In genomic region chr15:65762914-65763787, GRCh38 we compare ENCODE assay signal across 20 cellular contexts. TPM values are rescaled to one million over a fixed set of nuclear protein-coding genes. Genes with fewer than 3 reads are reported as not detected.
DNase-seq lines count a peak whose midpoint lies in the region; ATAC-seq and TF ChIP-seq lines count a peak whose summit lies in the region.
"Had no signal": no experiment of that assay in that cellular context is flagged by ENCODE, and none has a peak within 500 bp of the region (broad histone marks: within the 10 kb centered on the region; RNA-seq: fewer than 3 reads in every experiment).

No MANE protein-coding gene starts in this region.

- TF ChIP-seq CTCF in HEK293 (tag by site-specific recombination; IDR thresholded peaks at IDR 0.05) (no peak), progenitor cell of endocrine pancreas (IDR thresholded peaks at IDR 0.05; ENCODE audit: unreplicated experiment) (no peak)

- H3K4me3 ChIP-seq in HEK293 (ENCODE audit: low read depth, low read length) = no peak overlapping the region
- no peak overlapping the region for H3K4me3 ChIP-seq in neuronal stem cell (ENCODE audit: low read length in 2 of 2)
- H3K4me3 ChIP-seq: right lobe of liver had no signal

- WGBS in neuronal stem cell (ENCODE audit: extremely low coverage in 2 of 2, insufficient read length in 2 of 2, insufficient replicate concordance in 1 of 2), 2 donors = no CpG with 5 or more reads among the region's 5 CpGs

- no peak overlapping the region for H2BK120ac ChIP-seq in neuronal stem cell (ENCODE audit: low read depth, low read length)

- H2BK12ac ChIP-seq in neuronal stem cell (ENCODE audit: low read length) = no peak overlapping the region

- H2AFZ ChIP-seq in neuronal stem cell (ENCODE audit: low read length) = no peak overlapping the region

- H3K4ac ChIP-seq in neuronal stem cell (ENCODE audit: low read length) = no peak overlapping the region

- no peak for DNase-seq in activated CD4-positive, alpha-beta memory T cell treated with anti-CD3 and anti-CD28 coated beads, Interleukin-2, amount 10 ng/mL, durations not matched to agents 7 days and 5 days
- no peak for DNase-seq in activated CD4-positive, alpha-beta memory T cell treated with anti-CD3 and anti-CD28 coated beads for 36 hours
- DNase-seq in activated naive CD8-positive, alpha-beta T cell treated with anti-CD3 and anti-CD28 coated beads, Interleukin-2, amount 50 U/mL, for 24 hours = no peak
- no peak for DNase-seq in progenitor cell of endocrine pancreas (ENCODE audit: low spot score, unreplicated experiment)
- no peak for DNase-seq in neuronal stem cell (ENCODE audit: low spot score)
- no peak for DNase-seq in NOMO-1 treated with DMSO at 0.1 percent for 48 hours (lab: John Stamatoyannopoulos, UW; ENCODE audit: unreplicated experiment)
- DNase-seq: activated T-cell treated with anti-CD3 and anti-CD28 coated beads for 4 hours; DND-41; left colon; MM.1S; NCI-H2029 treated with DMSO at 0.1 percent for 48 hours; NCI-H524; occipital lobe; right lobe of liver; stimulated activated naive CD8-positive, alpha-beta T cell treated with anti-CD3 and anti-CD28 coated beads, Interleukin-15, amount 100 ng/mL, for 72 hours had no signal

- no peak overlapping the region for H3K14ac ChIP-seq in neuronal stem cell (ENCODE audit: low read length)

- POLR2A ChIA-PET in activated CD4-positive, alpha-beta memory T cell treated with anti-CD3 and anti-CD28 coated beads, Interleukin-2, amount 10 ng/mL, durations not matched to agents 7 days and 5 days (lab: Charles Lee) = interaction anchor here (0.7 to 2.3 kb wide), 4 partner anchors 15 to 28 kb away, joined by 3 to 7 read pairs (median 3); partner anchors contain the start of gene DENND4A
- POLR2A ChIA-PET in activated CD4-positive, alpha-beta memory T cell treated with anti-CD3 and anti-CD28 coated beads for 36 hours (lab: Charles Lee) = interaction anchor here (1.2 kb wide), 1 partner anchor 28 kb away, joined by 3 read pairs; no protein-coding TSS in a partner anchor
- POLR2A ChIA-PET in HEK293 (lab: Yijun Ruan, JAX) = no interaction called here

- H3K27ac ChIP-seq in HEK293 (ENCODE audit: extremely low read depth, low read depth, low read length) (no peak overlapping the region), neuronal stem cell (replicated peaks; ENCODE audit: low read length) (no peak overlapping the region)
- H3K27ac ChIP-seq: right lobe of liver had no signal

- H3K4me2 ChIP-seq in neuronal stem cell (ENCODE audit: insufficient read depth, low read length, poor library complexity, severe bottlenecking) = no peak overlapping the region

- no peak overlapping the region for H4K91ac ChIP-seq in neuronal stem cell (ENCODE audit: low read depth, low read length, poor library complexity)

- H3K27ac Mint-ChIP-seq in activated CD4-positive, alpha-beta memory T cell treated with anti-CD3 and anti-CD28 coated beads, Interleukin-2, amount 10 ng/mL, durations not matched to agents 7 days and 5 days = peak overlapping the region; percentile 2
- H3K27ac Mint-ChIP-seq in activated CD4-positive, alpha-beta memory T cell treated with anti-CD3 and anti-CD28 coated beads for 36 hours = no peak overlapping the region
- H3K27ac Mint-ChIP-seq in activated naive CD8-positive, alpha-beta T cell treated with anti-CD3 and anti-CD28 coated beads, Interleukin-2, amount 50 U/mL, for 24 hours = peak overlapping the region; percentile 8
- H3K27ac Mint-ChIP-seq in progenitor cell of endocrine pancreas = peak overlapping the region; percentile 7
- H3K27ac Mint-ChIP-seq: type B pancreatic cell had no signal

- no peak overlapping the region for H4K8ac ChIP-seq in neuronal stem cell (ENCODE audit: low read depth, low read length)

- no peaks in the 10 kb centered on the region for H3K27me3 Mint-ChIP-seq in activated CD4-positive, alpha-beta memory T cell treated with anti-CD3 and anti-CD28 coated beads, Interleukin-2, amount 10 ng/mL, durations not matched to agents 7 days and 5 days
- no peaks in the 10 kb centered on the region for H3K27me3 Mint-ChIP-seq in activated CD4-positive, alpha-beta memory T cell treated with anti-CD3 and anti-CD28 coated beads for 36 hours
- no peaks in the 10 kb centered on the region for H3K27me3 Mint-ChIP-seq in activated naive CD8-positive, alpha-beta T cell treated with anti-CD3 and anti-CD28 coated beads, Interleukin-2, amount 50 U/mL, for 24 hours
- no peaks in the 10 kb centered on the region for H3K27me3 Mint-ChIP-seq in progenitor cell of endocrine pancreas
- H3K27me3 Mint-ChIP-seq: stimulated activated naive CD8-positive, alpha-beta T cell treated with anti-CD3 and anti-CD28 coated beads, Interleukin-15, amount 100 ng/mL, for 72 hours; type B pancreatic cell had no signal

- no peak overlapping the region for H3K23ac ChIP-seq in neuronal stem cell (ENCODE audit: low read depth, low read length, poor library complexity)

- no peak overlapping the region for H2AK5ac ChIP-seq in neuronal stem cell (ENCODE audit: low read depth, low read length)

- intact Hi-C loops in activated CD4-positive, alpha-beta memory T cell treated with anti-CD3 and anti-CD28 coated beads for 36 hours (cut with micrococcal nuclease) = loop anchor here (5.0 kb wide), 1 partner anchor 51 kb away; no protein-coding TSS in a partner anchor

- H2BK5ac ChIP-seq in neuronal stem cell (ENCODE audit: low read length) = no peak overlapping the region

- H3K4me1 Mint-ChIP-seq in activated CD4-positive, alpha-beta memory T cell treated with anti-CD3 and anti-CD28 coated beads, Interleukin-2, amount 10 ng/mL, durations not matched to agents 7 days and 5 days = peaks cover 52% of the 10 kb centered on the region
- peaks cover 51% of the 10 kb centered on the region for H3K4me1 Mint-ChIP-seq in activated CD4-positive, alpha-beta memory T cell treated with anti-CD3 and anti-CD28 coated beads for 36 hours (ENCODE audit: low read depth)
- peaks cover 53% of the 10 kb centered on the region for H3K4me1 Mint-ChIP-seq in activated naive CD8-positive, alpha-beta T cell treated with anti-CD3 and anti-CD28 coated beads, Interleukin-2, amount 50 U/mL, for 24 hours
- H3K4me1 Mint-ChIP-seq in progenitor cell of endocrine pancreas (ENCODE audit: low read depth) = peaks cover 9% of the 10 kb centered on the region

- H3K27me3 ChIP-seq in neuronal stem cell (ENCODE audit: control insufficient read depth in 3 of 3, insufficient read depth in 3 of 3, low read depth in 1 of 3, low read length in 3 of 3) = no peaks in the 10 kb centered on the region
- H3K27me3 ChIP-seq: right lobe of liver had no signal

- peaks cover 31% of the 10 kb centered on the region for H3K36me3 Mint-ChIP-seq in activated CD4-positive, alpha-beta memory T cell treated with anti-CD3 and anti-CD28 coated beads, Interleukin-2, amount 10 ng/mL, durations not matched to agents 7 days and 5 days (ENCODE audit: low read depth)
- H3K36me3 Mint-ChIP-seq in activated CD4-positive, alpha-beta memory T cell treated with anti-CD3 and anti-CD28 coated beads for 36 hours = peaks cover 4% of the 10 kb centered on the region
- H3K36me3 Mint-ChIP-seq in activated naive CD8-positive, alpha-beta T cell treated with anti-CD3 and anti-CD28 coated beads, Interleukin-2, amount 50 U/mL, for 24 hours (ENCODE audit: low read depth) = peaks cover 33% of the 10 kb centered on the region
- no peaks in the 10 kb centered on the region for H3K36me3 Mint-ChIP-seq in progenitor cell of endocrine pancreas (ENCODE audit: insufficient read depth)
- H3K36me3 Mint-ChIP-seq: type B pancreatic cell had no signal

- no peak overlapping the region for H3K4me3 Mint-ChIP-seq in activated CD4-positive, alpha-beta memory T cell treated with anti-CD3 and anti-CD28 coated beads, Interleukin-2, amount 10 ng/mL, durations not matched to agents 7 days and 5 days
- no peak overlapping the region for H3K4me3 Mint-ChIP-seq in activated CD4-positive, alpha-beta memory T cell treated with anti-CD3 and anti-CD28 coated beads for 36 hours
- H3K4me3 Mint-ChIP-seq in activated naive CD8-positive, alpha-beta T cell treated with anti-CD3 and anti-CD28 coated beads, Interleukin-2, amount 50 U/mL, for 24 hours = no peak overlapping the region
- H3K4me3 Mint-ChIP-seq in progenitor cell of endocrine pancreas (ENCODE audit: low read depth) = no peak overlapping the region
- H3K4me3 Mint-ChIP-seq: type B pancreatic cell had no signal

- peak; percentile 35 for ATAC-seq in activated naive CD8-positive, alpha-beta T cell treated with anti-CD3 and anti-CD28 coated beads, Interleukin-2, amount 50 U/mL, for 24 hours
- no peak for ATAC-seq in HG02763 (IDR thresholded peaks at IDR 0.05; ENCODE audit: unreplicated experiment)
- ATAC-seq: HepG2; left colon; right lobe of liver; Right ventricle myocardium inferior; stimulated activated naive CD8-positive, alpha-beta T cell treated with anti-CD3 and anti-CD28 coated beads, Interleukin-15, amount 100 ng/mL, for 72 hours had no signal

- no peak overlapping the region for H3K18ac ChIP-seq in neuronal stem cell (ENCODE audit: low read length)

- no peak overlapping the region for H3K9ac ChIP-seq in neuronal stem cell (ENCODE audit: low read depth, low read length, poor library complexity)

- H3K9me3 Mint-ChIP-seq in activated CD4-positive, alpha-beta memory T cell treated with anti-CD3 and anti-CD28 coated beads, Interleukin-2, amount 10 ng/mL, durations not matched to agents 7 days and 5 days = peaks cover 3% of the 10 kb centered on the region
- no peaks in the 10 kb centered on the region for H3K9me3 Mint-ChIP-seq in activated CD4-positive, alpha-beta memory T cell treated with anti-CD3 and anti-CD28 coated beads for 36 hours
- no peaks in the 10 kb centered on the region for H3K9me3 Mint-ChIP-seq in activated naive CD8-positive, alpha-beta T cell treated with anti-CD3 and anti-CD28 coated beads, Interleukin-2, amount 50 U/mL, for 24 hours
- H3K9me3 Mint-ChIP-seq in progenitor cell of endocrine pancreas (ENCODE audit: low read depth) = no peaks in the 10 kb centered on the region
- H3K9me3 Mint-ChIP-seq: stimulated activated naive CD8-positive, alpha-beta T cell treated with anti-CD3 and anti-CD28 coated beads, Interleukin-15, amount 100 ng/mL, for 72 hours; type B pancreatic cell had no signal

- H3K79me1 ChIP-seq in neuronal stem cell (ENCODE audit: low read depth, low read length) = no peaks in the 10 kb centered on the region

- CTCF ChIA-PET in activated CD4-positive, alpha-beta memory T cell treated with anti-CD3 and anti-CD28 coated beads, Interleukin-2, amount 10 ng/mL, durations not matched to agents 7 days and 5 days (lab: Charles Lee) = interaction anchor here (1.1 kb wide), 1 partner anchor 55 kb away, joined by 3 read pairs; no protein-coding TSS in a partner anchor
- CTCF ChIA-PET in activated CD4-positive, alpha-beta memory T cell treated with anti-CD3 and anti-CD28 coated beads for 36 hours (lab: Charles Lee) = interaction anchor here (0.6 to 1.0 kb wide), 4 partner anchors 24 to 115 kb away, joined by 3 read pairs; no protein-coding TSS in a partner anchor
- CTCF ChIA-PET in HEK293 (lab: Yijun Ruan, JAX) = no interaction called here

- H2BK15ac ChIP-seq in neuronal stem cell (ENCODE audit: low read length) = no peak overlapping the region

- no peaks in the 10 kb centered on the region for H3K9me3 ChIP-seq in HEK293 (ENCODE audit: control insufficient read depth, insufficient read depth, low read depth, low read length)
- H3K9me3 ChIP-seq in neuronal stem cell (replicated peaks in 1 of 2; ENCODE audit: control insufficient read depth in 2 of 2, insufficient read depth in 1 of 2, low read depth in 1 of 2, low read length in 2 of 2) = no peaks in the 10 kb centered on the region
- H3K9me3 ChIP-seq: right lobe of liver had no signal

- H3K4me1 ChIP-seq in HEK293 (ENCODE audit: control insufficient read depth, insufficient read depth, low read length) (peaks cover 14% of the 10 kb centered on the region), neuronal stem cell (ENCODE audit: control insufficient read depth in 2 of 2, insufficient read depth in 1 of 2, low read depth in 1 of 2, low read length in 2 of 2) (no peaks in the 10 kb centered on the region)

- H3K36me3 ChIP-seq in HEK293 (ENCODE audit: control insufficient read depth in 2 of 2, insufficient read depth in 1 of 2, low read length in 2 of 2) = no peaks in the 10 kb centered on the region; a peak in 1 of 3 replicates
- H3K36me3 ChIP-seq in neuronal stem cell (replicated peaks in 1 of 2; ENCODE audit: control insufficient read depth in 2 of 2, insufficient read depth in 2 of 2, low read length in 2 of 2) = no peaks in the 10 kb centered on the region
- H3K36me3 ChIP-seq: right lobe of liver had no signal

RNA-seq across cellular contexts. Expression of gene DENND4A, which starts 28.9 kb away (rescaled TPM):
- total RNA-seq in activated CD4-positive, alpha-beta memory T cell treated with anti-CD3 and anti-CD28 coated beads, Interleukin-2, amount 10 ng/mL, durations not matched to agents 7 days and 5 days = 10 to 100 TPM; 40.4 to 41.1 TPM
- 10 to 100 TPM; 39.9 to 41.3 TPM for total RNA-seq in activated CD4-positive, alpha-beta memory T cell treated with anti-CD3 and anti-CD28 coated beads for 36 hours
- 17.5 and 17.9 TPM in 2 replicates for total RNA-seq in progenitor cell of endocrine pancreas
- 3.2 TPM for polyA plus RNA-seq in neuronal stem cell (2013, experiment 1 of 2)
- 3.2 TPM for polyA plus RNA-seq in neuronal stem cell (2013, experiment 2 of 2)
